In genomic region chr6:170250451-170250850, GRCh38 we compare ENCODE assay signal across 32 cellular contexts.
"Had no signal": no experiment of that assay in that cellular context is flagged by ENCODE, and none has a peak within 500 bp of the region (broad histone marks: within the 10 kb centered on the region; RNA-seq: fewer than 3 reads in every experiment).

No MANE protein-coding gene starts in this region.

- ATAC-seq: activated naive CD8-positive, alpha-beta T cell treated with anti-CD3 and anti-CD28 coated beads, Interleukin-2, amount 50 U/mL, for 24 hours; left colon; naive thymus-derived CD8-positive, alpha-beta T cell; sciatic nerve; stimulated activated memory B cell treated with anti-CD40 and anti-IgM and Interleukin-4, amounts not matched to agents 10 μg/mL and 1 μg/mL and 100 μg/mL, for 72 hours; stimulated activated naive CD8-positive, alpha-beta T cell treated with anti-CD3 and anti-CD28 coated beads, Interleukin-15, amount 100 ng/mL, for 72 hours had no signal

- DNase-seq: activated CD4-positive, alpha-beta T cell treated with anti-CD3 and anti-CD28 coated beads for 48 hours; activated CD4-positive, alpha-beta T cell treated with anti-CD3 and anti-CD28 coated beads, Interleukin-2, amount 50 U/mL, for 48 hours; activated CD8-positive, alpha-beta memory T cell treated with anti-CD3 and anti-CD28 coated beads for 24 hours; activated gamma-delta T cell treated with Interleukin-2 at 50 U/mL for 16 hours; activated naive CD8-positive, alpha-beta T cell treated with anti-CD3 and anti-CD28 coated beads, Interleukin-2, amount 50 U/mL, for 24 hours; amygdala; central memory CD4-positive, alpha-beta T cell; gastrocnemius medialis; glutamatergic neuron; islet precursor cell; left colon; retina; stimulated activated CD4-positive, alpha-beta T cell treated with anti-CD3 and anti-CD28 coated beads, Interleukin-1b, Interleukin-23, amount 100 ng/mL, for 48 hours; stimulated activated CD4-positive, alpha-beta T cell treated with anti-CD3 and anti-CD28 coated beads, Interleukin-4, amount 100 ng/mL, for 4 hours; stimulated activated CD8-positive, alpha-beta memory T cell treated with anti-CD3 and anti-CD28 coated beads, Interleukin-4, amount 100 ng/mL, for 48 hours; stimulated activated naive CD8-positive, alpha-beta T cell treated with anti-CD3 and anti-CD28 coated beads, Interleukin-15, amount 100 ng/mL, for 72 hours; SW 1271; T-helper 9 cell; thyroid gland had no signal

- H3K27me3 Mint-ChIP-seq: activated naive CD4-positive, alpha-beta T cell treated with anti-CD3 and anti-CD28 coated beads, Interleukin-2, amount 50 U/mL, for 24 hours; stimulated activated naive CD8-positive, alpha-beta T cell treated with anti-CD3 and anti-CD28 coated beads, Interleukin-15, amount 100 ng/mL, for 72 hours had no signal

- H3K36me3 Mint-ChIP-seq: activated naive CD4-positive, alpha-beta T cell treated with anti-CD3 and anti-CD28 coated beads, Interleukin-2, amount 50 U/mL, for 24 hours; mesothelial cell of epicardium; naive thymus-derived CD8-positive, alpha-beta T cell; stimulated activated memory B cell treated with anti-CD40 and anti-IgM and Interleukin-4, amounts not matched to agents 10 μg/mL and 1 μg/mL and 100 μg/mL, for 72 hours had no signal

- H3K9me3 ChIP-seq: breast epithelium, esophagus muscularis mucosa, gastrocnemius medialis, ovary, prostate gland, thyroid gland had no signal

- H3K4me3 ChIP-seq: breast epithelium, esophagus muscularis mucosa, gastrocnemius medialis, ovary, prostate gland, smooth muscle cell, thyroid gland had no signal

- H3K4me1 ChIP-seq: breast epithelium, prostate gland, thyroid gland had no signal

- H3K4me2 ChIP-seq: smooth muscle cell had no signal

- H3K27ac ChIP-seq: breast epithelium, esophagus muscularis mucosa, gastrocnemius medialis, ovary, prostate gland, thyroid gland, VCaP had no signal

- H3K27me3 ChIP-seq: breast epithelium, ovary, thyroid gland had no signal

- H3K4me1 Mint-ChIP-seq: activated naive CD4-positive, alpha-beta T cell treated with anti-CD3 and anti-CD28 coated beads, Interleukin-2, amount 50 U/mL, for 24 hours; activated naive CD8-positive, alpha-beta T cell treated with anti-CD3 and anti-CD28 coated beads, Interleukin-2, amount 50 U/mL, for 24 hours; stimulated activated memory B cell treated with anti-CD40 and anti-IgM and Interleukin-4, amounts not matched to agents 10 μg/mL and 1 μg/mL and 100 μg/mL, for 72 hours; stimulated activated naive CD8-positive, alpha-beta T cell treated with anti-CD3 and anti-CD28 coated beads, Interleukin-15, amount 100 ng/mL, for 72 hours had no signal

- H3K36me3 ChIP-seq: breast epithelium, esophagus muscularis mucosa, gastrocnemius medialis, ovary, prostate gland, thyroid gland had no signal

- H3K27ac Mint-ChIP-seq: activated naive CD4-positive, alpha-beta T cell treated with anti-CD3 and anti-CD28 coated beads, Interleukin-2, amount 50 U/mL, for 24 hours; activated naive CD8-positive, alpha-beta T cell treated with anti-CD3 and anti-CD28 coated beads, Interleukin-2, amount 50 U/mL, for 24 hours; dendritic cell treated with granulocyte-macrophage colony-stimulating factor and Interleukin-4, amounts not matched to agents 40 ng/mL and 50 ng/mL, for 4 days; mesothelial cell of epicardium; stimulated activated memory B cell treated with anti-CD40 and anti-IgM and Interleukin-4, amounts not matched to agents 10 μg/mL and 1 μg/mL and 100 μg/mL, for 72 hours; stimulated activated naive CD8-positive, alpha-beta T cell treated with anti-CD3 and anti-CD28 coated beads, Interleukin-15, amount 100 ng/mL, for 72 hours; T-helper 1 cell treated with Interleukin-12 subunit alpha and Interleukin-12 subunit beta and Interleukin-4 antibody, amounts not matched to agents 30 μg/mL and 1 μg/mL, for 36 hours had no signal

- H3K9me3 Mint-ChIP-seq: activated naive CD4-positive, alpha-beta T cell treated with anti-CD3 and anti-CD28 coated beads, Interleukin-2, amount 50 U/mL, for 24 hours; activated naive CD8-positive, alpha-beta T cell treated with anti-CD3 and anti-CD28 coated beads, Interleukin-2, amount 50 U/mL, for 24 hours; dendritic cell treated with granulocyte-macrophage colony-stimulating factor and Interleukin-4, amounts not matched to agents 40 ng/mL and 50 ng/mL, for 4 days; mesothelial cell of epicardium; naive thymus-derived CD8-positive, alpha-beta T cell; stimulated activated memory B cell treated with anti-CD40 and anti-IgM and Interleukin-4, amounts not matched to agents 10 μg/mL and 1 μg/mL and 100 μg/mL, for 72 hours; stimulated activated naive CD8-positive, alpha-beta T cell treated with anti-CD3 and anti-CD28 coated beads, Interleukin-15, amount 100 ng/mL, for 72 hours; T-helper 1 cell treated with Interleukin-12 subunit alpha and Interleukin-12 subunit beta and Interleukin-4 antibody, amounts not matched to agents 30 μg/mL and 1 μg/mL, for 36 hours had no signal

- H3K4me3 Mint-ChIP-seq: activated naive CD4-positive, alpha-beta T cell treated with anti-CD3 and anti-CD28 coated beads, Interleukin-2, amount 50 U/mL, for 24 hours; activated naive CD8-positive, alpha-beta T cell treated with anti-CD3 and anti-CD28 coated beads, Interleukin-2, amount 50 U/mL, for 24 hours; dendritic cell treated with granulocyte-macrophage colony-stimulating factor and Interleukin-4, amounts not matched to agents 40 ng/mL and 50 ng/mL, for 4 days; mesothelial cell of epicardium; naive thymus-derived CD8-positive, alpha-beta T cell; stimulated activated memory B cell treated with anti-CD40 and anti-IgM and Interleukin-4, amounts not matched to agents 10 μg/mL and 1 μg/mL and 100 μg/mL, for 72 hours; stimulated activated naive CD8-positive, alpha-beta T cell treated with anti-CD3 and anti-CD28 coated beads, Interleukin-15, amount 100 ng/mL, for 72 hours; T-helper 1 cell treated with Interleukin-12 subunit alpha and Interleukin-12 subunit beta and Interleukin-4 antibody, amounts not matched to agents 30 μg/mL and 1 μg/mL, for 36 hours had no signal
